Comparison of ENCODE assay signal across 2 cellular contexts in the genomic region with DNA sequence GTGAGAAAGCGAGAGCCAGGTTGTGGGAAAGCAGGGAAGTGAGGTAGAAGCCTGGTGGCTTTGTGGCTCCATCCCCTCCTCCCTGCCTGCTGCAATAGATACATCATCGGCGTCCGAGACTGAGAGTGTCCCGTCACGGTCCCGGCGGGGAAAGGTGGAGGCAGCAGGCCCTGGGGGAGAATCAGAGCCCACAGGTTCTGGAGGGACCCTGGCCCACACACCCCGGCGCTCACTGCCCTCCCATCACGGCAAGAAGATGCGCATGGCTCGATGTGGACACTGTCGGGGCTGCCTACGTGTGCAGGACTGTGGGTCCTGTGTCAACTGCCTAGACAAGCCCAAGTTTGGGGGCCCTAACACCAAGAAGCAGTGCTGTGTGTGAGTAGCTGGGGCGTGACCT.
TF ChIP-seq lines count a peak whose summit lies in the region.

No MANE protein-coding gene starts in this region.

TF ChIP-seq in HEK293, 187 proteins besides CTCF, POLR2A, EP300 and RAD21:
- no peak for TF ChIP-seq ZNF768 (tag by site-specific recombination; IDR thresholded peaks at IDR 0.05)
- TF ChIP-seq ZNF394 (tag by site-specific recombination; IDR thresholded peaks at IDR 0.05; ENCODE audit: borderline replicate concordance): peak; percentile 29; the same call in 1 of the 2 replicates

TF ChIP-seq in K562, 482 proteins besides CTCF, POLR2A, EP300 and RAD21:
- TF ChIP-seq CEBPG (CRISPR knock-in tag; IDR thresholded peaks at IDR 0.05): no peak
- TF ChIP-seq CEBPG (tag; conservative IDR thresholded peaks at IDR 0.05 in 1 of 2, IDR thresholded peaks at IDR 0.05 in 1 of 2): no peak
- TF ChIP-seq, protein P1, sequence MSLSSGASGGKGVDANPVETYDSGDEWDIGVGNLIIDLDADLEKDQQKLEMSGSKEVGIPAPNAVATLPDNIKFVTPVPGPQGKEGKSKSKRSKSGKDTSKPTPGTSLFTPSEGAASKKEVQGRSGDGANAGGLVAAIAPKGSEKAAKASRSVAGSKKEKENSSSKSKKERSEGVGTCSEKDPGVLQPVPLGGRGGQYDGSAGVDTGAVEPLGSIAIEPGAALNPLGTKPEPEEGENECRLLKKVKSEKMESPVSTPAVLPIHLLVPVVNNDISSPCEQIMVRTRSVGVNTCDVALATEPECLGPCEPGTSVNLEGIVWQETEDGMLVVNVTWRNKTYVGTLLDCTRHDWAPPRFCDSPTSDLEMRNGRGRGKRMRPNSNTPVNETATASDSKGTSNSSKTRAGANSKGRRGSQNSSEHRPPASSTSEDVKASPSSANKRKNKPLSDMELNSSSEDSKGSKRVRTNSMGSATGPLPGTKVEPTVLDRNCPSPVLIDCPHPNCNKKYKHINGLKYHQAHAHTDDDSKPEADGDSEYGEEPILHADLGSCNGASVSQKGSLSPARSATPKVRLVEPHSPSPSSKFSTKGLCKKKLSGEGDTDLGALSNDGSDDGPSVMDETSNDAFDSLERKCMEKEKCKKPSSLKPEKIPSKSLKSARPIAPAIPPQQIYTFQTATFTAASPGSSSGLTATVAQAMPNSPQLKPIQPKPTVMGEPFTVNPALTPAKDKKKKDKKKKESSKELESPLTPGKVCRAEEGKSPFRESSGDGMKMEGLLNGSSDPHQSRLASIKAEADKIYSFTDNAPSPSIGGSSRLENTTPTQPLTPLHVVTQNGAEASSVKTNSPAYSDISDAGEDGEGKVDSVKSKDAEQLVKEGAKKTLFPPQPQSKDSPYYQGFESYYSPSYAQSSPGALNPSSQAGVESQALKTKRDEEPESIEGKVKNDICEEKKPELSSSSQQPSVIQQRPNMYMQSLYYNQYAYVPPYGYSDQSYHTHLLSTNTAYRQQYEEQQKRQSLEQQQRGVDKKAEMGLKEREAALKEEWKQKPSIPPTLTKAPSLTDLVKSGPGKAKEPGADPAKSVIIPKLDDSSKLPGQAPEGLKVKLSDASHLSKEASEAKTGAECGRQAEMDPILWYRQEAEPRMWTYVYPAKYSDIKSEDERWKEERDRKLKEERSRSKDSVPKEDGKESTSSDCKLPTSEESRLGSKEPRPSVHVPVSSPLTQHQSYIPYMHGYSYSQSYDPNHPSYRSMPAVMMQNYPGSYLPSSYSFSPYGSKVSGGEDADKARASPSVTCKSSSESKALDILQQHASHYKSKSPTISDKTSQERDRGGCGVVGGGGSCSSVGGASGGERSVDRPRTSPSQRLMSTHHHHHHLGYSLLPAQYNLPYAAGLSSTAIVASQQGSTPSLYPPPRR (CRISPR knock-in tag; IDR thresholded peaks at IDR 0.05; ENCODE audit: borderline replicate concordance): no peak
- TF ChIP-seq ESRRA (IDR thresholded peaks at IDR 0.05; ENCODE audit: borderline replicate concordance, low read depth): no peak
- TF ChIP-seq, protein P2, sequence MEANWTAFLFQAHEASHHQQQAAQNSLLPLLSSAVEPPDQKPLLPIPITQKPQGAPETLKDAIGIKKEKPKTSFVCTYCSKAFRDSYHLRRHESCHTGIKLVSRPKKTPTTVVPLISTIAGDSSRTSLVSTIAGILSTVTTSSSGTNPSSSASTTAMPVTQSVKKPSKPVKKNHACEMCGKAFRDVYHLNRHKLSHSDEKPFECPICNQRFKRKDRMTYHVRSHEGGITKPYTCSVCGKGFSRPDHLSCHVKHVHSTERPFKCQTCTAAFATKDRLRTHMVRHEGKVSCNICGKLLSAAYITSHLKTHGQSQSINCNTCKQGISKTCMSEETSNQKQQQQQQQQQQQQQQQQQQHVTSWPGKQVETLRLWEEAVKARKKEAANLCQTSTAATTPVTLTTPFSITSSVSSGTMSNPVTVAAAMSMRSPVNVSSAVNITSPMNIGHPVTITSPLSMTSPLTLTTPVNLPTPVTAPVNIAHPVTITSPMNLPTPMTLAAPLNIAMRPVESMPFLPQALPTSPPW (CRISPR knock-in tag; IDR thresholded peaks at IDR 0.05): no peak
- peak; percentile 3; the same call in 1 of the 2 replicates for TF ChIP-seq RBFOX2 (IDR thresholded peaks at IDR 0.05; ENCODE audit: low read depth, low read length)
- TF ChIP-seq ZNF24 (IDR thresholded peaks at IDR 0.05): no peak
- TF ChIP-seq ZNF75A (CRISPR knock-in tag; IDR thresholded peaks at IDR 0.05): no peak
- peak; percentile 23; the same call in 1 of the 2 replicates for TF ChIP-seq POLR2G (IDR thresholded peaks at IDR 0.05; ENCODE audit: low read depth, low read length)
- TF ChIP-seq, protein P3, sequence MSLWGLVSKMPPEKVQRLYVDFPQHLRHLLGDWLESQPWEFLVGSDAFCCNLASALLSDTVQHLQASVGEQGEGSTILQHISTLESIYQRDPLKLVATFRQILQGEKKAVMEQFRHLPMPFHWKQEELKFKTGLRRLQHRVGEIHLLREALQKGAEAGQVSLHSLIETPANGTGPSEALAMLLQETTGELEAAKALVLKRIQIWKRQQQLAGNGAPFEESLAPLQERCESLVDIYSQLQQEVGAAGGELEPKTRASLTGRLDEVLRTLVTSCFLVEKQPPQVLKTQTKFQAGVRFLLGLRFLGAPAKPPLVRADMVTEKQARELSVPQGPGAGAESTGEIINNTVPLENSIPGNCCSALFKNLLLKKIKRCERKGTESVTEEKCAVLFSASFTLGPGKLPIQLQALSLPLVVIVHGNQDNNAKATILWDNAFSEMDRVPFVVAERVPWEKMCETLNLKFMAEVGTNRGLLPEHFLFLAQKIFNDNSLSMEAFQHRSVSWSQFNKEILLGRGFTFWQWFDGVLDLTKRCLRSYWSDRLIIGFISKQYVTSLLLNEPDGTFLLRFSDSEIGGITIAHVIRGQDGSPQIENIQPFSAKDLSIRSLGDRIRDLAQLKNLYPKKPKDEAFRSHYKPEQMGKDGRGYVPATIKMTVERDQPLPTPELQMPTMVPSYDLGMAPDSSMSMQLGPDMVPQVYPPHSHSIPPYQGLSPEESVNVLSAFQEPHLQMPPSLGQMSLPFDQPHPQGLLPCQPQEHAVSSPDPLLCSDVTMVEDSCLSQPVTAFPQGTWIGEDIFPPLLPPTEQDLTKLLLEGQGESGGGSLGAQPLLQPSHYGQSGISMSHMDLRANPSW (CRISPR knock-in tag; IDR thresholded peaks at IDR 0.05): no peak
- TF ChIP-seq MAFF (IDR thresholded peaks at IDR 0.05; ENCODE audit: low read length): no peak
- no peak for TF ChIP-seq ZNF3 (CRISPR knock-in tag; IDR thresholded peaks at IDR 0.05)
- TF ChIP-seq YY1 (IDR thresholded peaks at IDR 0.05; ENCODE audit: borderline replicate concordance in 1 of 3, control insufficient read depth in 1 of 3, extremely low read depth in 1 of 3, insufficient read depth in 3 of 3, insufficient read length in 1 of 3, insufficient replicate concordance in 2 of 3, low read depth in 1 of 3, low read length in 2 of 3): no peak
- no peak for TF ChIP-seq PHF21A (IDR thresholded peaks at IDR 0.05; ENCODE audit: borderline replicate concordance, low read depth)
- no peak for TF ChIP-seq MCM5 (IDR thresholded peaks at IDR 0.05; ENCODE audit: low read depth)
- no peak for TF ChIP-seq ERF (CRISPR knock-in tag; IDR thresholded peaks at IDR 0.05)
- no peak for TF ChIP-seq FOXK2 (conservative IDR thresholded peaks at IDR 0.05 in 1 of 2, IDR thresholded peaks at IDR 0.05 in 1 of 2; ENCODE audit: low read depth in 2 of 2)
- no peak for TF ChIP-seq SRSF1 (IDR thresholded peaks at IDR 0.05; ENCODE audit: low read depth, low read length)
- TF ChIP-seq ZKSCAN1 (IDR thresholded peaks at IDR 0.05; ENCODE audit: low read depth, low read length): no peak
